In the genomic region with DNA sequence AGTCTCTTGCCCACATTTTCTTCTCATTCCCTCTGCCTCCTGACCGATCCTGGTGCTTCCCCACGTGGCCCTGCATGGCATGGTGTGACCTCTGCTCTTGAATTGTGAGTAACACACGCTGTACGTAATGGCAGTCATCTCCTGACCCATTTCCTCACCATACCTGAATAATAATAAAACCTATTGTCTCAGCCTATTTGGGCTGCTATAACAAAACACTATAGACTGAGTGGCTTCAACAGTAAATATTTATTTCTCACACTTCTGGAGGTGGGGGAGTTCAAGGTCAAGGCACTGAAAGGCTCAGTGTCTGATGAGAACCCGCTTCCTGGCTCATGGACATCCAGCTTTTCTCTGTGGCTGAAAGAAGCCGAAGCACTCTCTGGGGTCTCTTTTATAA, we compare ENCODE assay signal across 1 cellular context.
TF ChIP-seq lines count a peak whose summit lies in the region.

No MANE protein-coding gene starts in this region.

TF ChIP-seq in WTC11, 78 proteins besides CTCF, POLR2A, EP300 and RAD21 (continued from another document):
- TF ChIP-seq, protein P1, sequence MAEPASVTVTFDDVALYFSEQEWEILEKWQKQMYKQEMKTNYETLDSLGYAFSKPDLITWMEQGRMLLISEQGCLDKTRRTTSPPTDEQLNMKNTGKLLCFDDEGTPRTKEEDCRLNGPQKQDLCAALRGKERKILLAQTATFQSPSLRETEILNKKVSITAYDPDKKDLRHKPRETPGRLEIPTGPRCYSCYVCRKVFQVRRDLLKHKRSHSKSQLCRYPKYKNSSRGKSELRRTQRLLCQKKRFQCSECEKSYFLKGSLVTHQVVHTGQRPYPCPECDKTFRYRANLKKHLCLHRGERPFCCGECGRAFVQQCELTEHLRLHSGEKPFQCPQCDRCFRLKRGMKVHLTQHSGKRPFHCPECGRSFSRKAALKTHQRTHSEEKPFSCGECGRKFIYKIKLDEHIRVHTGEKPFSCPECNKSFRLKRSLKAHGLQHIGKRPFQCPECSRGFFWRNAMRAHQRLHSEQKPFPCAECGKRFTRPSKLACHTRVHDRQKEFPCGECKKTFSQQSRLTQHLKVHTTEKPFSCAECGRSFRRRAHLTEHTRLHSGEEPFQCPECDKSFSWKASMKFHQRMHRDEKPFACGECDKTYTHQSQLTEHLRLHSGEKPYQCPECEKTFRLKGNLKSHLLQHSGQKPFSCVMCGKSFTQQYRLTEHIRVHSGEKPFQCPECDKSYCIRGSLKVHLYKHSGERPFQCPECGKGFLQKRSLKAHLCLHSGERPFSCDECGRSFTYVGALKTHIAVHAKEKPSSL (CRISPR knock-in tag; conservative IDR thresholded peaks at IDR 0.05) = no peak
- no peak for TF ChIP-seq SOX15 (CRISPR knock-in tag; IDR thresholded peaks at IDR 0.05)
- no peak for TF ChIP-seq NFATC4 (CRISPR knock-in tag; IDR thresholded peaks at IDR 0.05)
TF ChIP-seq in WTC11: peak in this region for 0.
